In genomic region chr22:29205260-29205597, GRCh38 we compare ENCODE assay signal across 8 cellular contexts. TPM values are rescaled to one million over a fixed set of nuclear protein-coding genes. Genes with fewer than 3 reads are reported as not detected.
DNase-seq lines count a peak whose midpoint lies in the region; ATAC-seq and TF ChIP-seq lines count a peak whose summit lies in the region.

No MANE protein-coding gene starts in this region.

- no peaks in the 10 kb centered on the region for H3K27me3 ChIP-seq in CD4-positive, alpha-beta memory T cell (ENCODE audit: insufficient read depth, low read length)
- H3K27me3 ChIP-seq in endodermal cell (ENCODE audit: control insufficient read depth, insufficient read depth, low read length, poor library complexity, severe bottlenecking) = no peaks in the 10 kb centered on the region
- H3K27me3 ChIP-seq in osteoblast (ENCODE audit: insufficient read depth, low read length) = peaks cover 31% of the 10 kb centered on the region

- H3K4me3 ChIP-seq in CD4-positive, alpha-beta memory T cell (ENCODE audit: low read length in 2 of 2) = no peak overlapping the region
- H3K4me3 ChIP-seq in LNCaP clone FGC (ENCODE audit: low read depth, low read length) = peak overlapping the region; percentile 44
- peak overlapping the region; percentile 77 for H3K4me3 ChIP-seq in endodermal cell (ENCODE audit: low read length)
- H3K4me3 ChIP-seq in osteoblast (ENCODE audit: insufficient read depth, low read length) = peak overlapping the region; percentile 51

- no peaks in the 10 kb centered on the region for H4K20me1 ChIP-seq in osteoblast (ENCODE audit: insufficient read depth, low read length)

- H3K36me3 Mint-ChIP-seq in CD4-positive, alpha-beta memory T cell = no peaks in the 10 kb centered on the region
- no peaks in the 10 kb centered on the region for H3K36me3 Mint-ChIP-seq in endodermal cell (ENCODE audit: low read depth)

- H3K9me3 Mint-ChIP-seq in CD4-positive, alpha-beta memory T cell = no peaks in the 10 kb centered on the region
- no peaks in the 10 kb centered on the region for H3K9me3 Mint-ChIP-seq in endodermal cell

- peaks cover 12 to 29% of the 10 kb centered on the region in 2 donors for H3K27me3 Mint-ChIP-seq in CD4-positive, alpha-beta memory T cell
- peaks cover 4% of the 10 kb centered on the region for H3K27me3 Mint-ChIP-seq in endodermal cell (ENCODE audit: insufficient read depth)

- no peaks in the 10 kb centered on the region for H3K9me3 ChIP-seq in CD4-positive, alpha-beta memory T cell (ENCODE audit: control insufficient read depth in 1 of 2, low read length in 2 of 2)
- H3K9me3 ChIP-seq in endodermal cell (ENCODE audit: control insufficient read depth, low read length) (no peaks in the 10 kb centered on the region), osteoblast (ENCODE audit: low read depth, low read length) (no peaks in the 10 kb centered on the region)

- peaks cover 17% of the 10 kb centered on the region for H3K4me1 ChIP-seq in CD4-positive, alpha-beta memory T cell (ENCODE audit: insufficient read depth, low read length)
- H3K4me1 ChIP-seq in endodermal cell (ENCODE audit: control insufficient read depth, insufficient read depth, low read length) (peaks cover 9% of the 10 kb centered on the region), osteoblast (ENCODE audit: insufficient read depth, low read length) (peaks cover 9% of the 10 kb centered on the region)

- H3K4me2 ChIP-seq in osteoblast (ENCODE audit: insufficient read depth, low read length) = peak overlapping the region; percentile 53

- POLR2A ChIA-PET in CD4-positive, alpha-beta memory T cell (lab: Charles Lee; ENCODE audit: partially characterized antibody) = no interaction called here

- peaks cover 12 to 27% (median 17%) of the 10 kb centered on the region in 4 donors for H3K4me1 Mint-ChIP-seq in CD4-positive, alpha-beta memory T cell
- H3K4me1 Mint-ChIP-seq in endodermal cell = peaks cover 17% of the 10 kb centered on the region

- no peak for DNase-seq in CD4-positive, alpha-beta memory T cell
- no peak for DNase-seq in LNCaP clone FGC (ENCODE audit: low read depth)
- no peak for DNase-seq in endodermal cell
- DNase-seq in osteoblast (ENCODE audit: insufficient read length, low spot score, missing footprints) = no peak
- no peak for DNase-seq in posterior vena cava (ENCODE audit: low spot score)
- DNase-seq in SHP77 (lab: John Stamatoyannopoulos, UW) = no peak

- TF ChIP-seq CTCF in LNCaP clone FGC (IDR thresholded peaks at IDR 0.05; ENCODE audit: control insufficient read depth, extremely low read depth, insufficient read depth) (no peak), endodermal cell (conservative IDR thresholded peaks at IDR 0.05) (no peak), osteoblast (IDR thresholded peaks at IDR 0.05; ENCODE audit: extremely low read depth, low read depth, low read length) (no peak)

- CTCF ChIA-PET in CD4-positive, alpha-beta memory T cell (lab: Charles Lee; ENCODE audit: partially characterized antibody) = no interaction called here

- intact Hi-C loops in CD4-positive, alpha-beta memory T cell (cut with micrococcal nuclease) = no loop called here
- intact Hi-C loops in posterior vena cava (cut with DNase I) = no loop called here

- H2AFZ ChIP-seq in osteoblast (ENCODE audit: low read length) = no peak overlapping the region

- no peaks in the 10 kb centered on the region for H3K36me3 ChIP-seq in CD4-positive, alpha-beta memory T cell (ENCODE audit: insufficient read depth, low read length)
- H3K36me3 ChIP-seq in endodermal cell (ENCODE audit: control insufficient read depth, insufficient read depth, low read length) (no peaks in the 10 kb centered on the region), osteoblast (ENCODE audit: insufficient read depth, low read length) (no peaks in the 10 kb centered on the region)

- no peak overlapping the region for H3K27ac ChIP-seq in CD4-positive, alpha-beta memory T cell (ENCODE audit: low read depth, low read length)
- H3K27ac ChIP-seq in endodermal cell (ENCODE audit: low read depth, low read length) = no peak overlapping the region
- no peak overlapping the region for H3K27ac ChIP-seq in osteoblast (ENCODE audit: low read depth, low read length)

- peak overlapping the region; percentile 9 to 80 (median 55) for H3K4me3 Mint-ChIP-seq in CD4-positive, alpha-beta memory T cell
- peak overlapping the region; percentile 77 for H3K4me3 Mint-ChIP-seq in endodermal cell

- ATAC-seq in HG02798 (IDR thresholded peaks at IDR 0.05; ENCODE audit: poor library complexity, unreplicated experiment) = no peak
- ATAC-seq in HG03175 (IDR thresholded peaks at IDR 0.05; ENCODE audit: unreplicated experiment) = no peak

- WGBS in endodermal cell (ENCODE audit: insufficient coverage in 1 of 2, insufficient read length in 1 of 2), 2 experiments = 73 to 78% methylated on average over 9 to 11 of the region's 11 CpGs

- H3K9ac ChIP-seq in endodermal cell (ENCODE audit: extremely low read depth, low read length, poor library complexity, severe bottlenecking) = peak overlapping the region; percentile 30

- no peaks in the 10 kb centered on the region for H3K79me2 ChIP-seq in osteoblast (ENCODE audit: insufficient read depth, low read length)

- H3K27ac Mint-ChIP-seq in CD4-positive, alpha-beta memory T cell = peak overlapping the region in 1 of 7 donors; percentile 45
- no peak overlapping the region for H3K27ac Mint-ChIP-seq in endodermal cell

RNA-seq across cellular contexts. Expression of gene EMID1, which starts 0.5 kb away (rescaled TPM):
- total RNA-seq in CD4-positive, alpha-beta memory T cell = not detected
- under 1 TPM in 1 of 2 donors, not detected in 1; 0.11 TPM for polyA plus RNA-seq in CD4-positive, alpha-beta memory T cell
- total RNA-seq in endodermal cell (10 to 100 TPM; 19.8 to 41.8 TPM), osteoblast (under 0.01 and 0.29 TPM in 2 replicates), posterior vena cava (1 to 10 TPM; 1.4 to 2.4 TPM)
- polyA plus RNA-seq in endodermal cell (2013, experiment 1 of 2) = 29.6 TPM
- polyA plus RNA-seq in endodermal cell (2013, experiment 2 of 2) = 23.9 TPM

Comparison
In these comparisons a context has a peak if more than half of its experiments do, and no peak if none do; other contexts are left out.
1. H3K4me3 ChIP-seq: peak in LNCaP clone FGC (single experiment), endodermal cell (single experiment) and osteoblast (single experiment); none in CD4-positive, alpha-beta memory T cell (0 of 2).
2. RNA of gene EMID1, which starts 0.5 kb away (total RNA-seq): 19.8 to 41.8 TPM in endodermal cell; 1.4 to 2.4 TPM in posterior vena cava, not detected in CD4-positive, alpha-beta memory T cell and under 0.01 to 0.29 TPM in osteoblast; every median in the first group is over 4 times any median in the second.